In genomic region chr2:241334813-241335212, GRCh38 we compare ENCODE assay signal across 19 cellular contexts.
"Had no signal": no experiment of that assay in that cellular context is flagged by ENCODE, and none has a peak within 500 bp of the region (broad histone marks: within the 10 kb centered on the region; RNA-seq: fewer than 3 reads in every experiment).

No MANE protein-coding gene starts in this region.

- H3K4me1 ChIP-seq: right atrium auricular region had no signal

- H3K27ac Mint-ChIP-seq: activated T-helper 1 cell treated with anti-CD3 and anti-CD28 coated beads, Interleukin-12 subunit alpha, Interleukin-12 subunit beta, Interleukin-2, Interleukin-4 antibody, amounts not matched to agents 30 ng/mL and 10 ng/mL and 1 ng/mL, durations not matched to agents 14 hours and 24 hours and 36 hours; stimulated activated naive CD8-positive, alpha-beta T cell treated with anti-CD3 and anti-CD28 coated beads, Interleukin-15, Interleukin-2, amounts not matched to agents 100 ng/mL and 50 ng/mL, for 24 hours had no signal

- H3K4me3 Mint-ChIP-seq: activated naive CD8-positive, alpha-beta T cell treated with anti-CD3 and anti-CD28 coated beads, Interleukin-2, amount 10 ng/mL, durations not matched to agents 7 days and 5 days; activated T-helper 1 cell treated with anti-CD3 and anti-CD28 coated beads, Interleukin-12 subunit alpha, Interleukin-12 subunit beta, Interleukin-2, Interleukin-4 antibody, amounts not matched to agents 30 ng/mL and 10 ng/mL and 1 ng/mL, durations not matched to agents 14 hours and 24 hours and 36 hours; stimulated activated naive CD8-positive, alpha-beta T cell treated with anti-CD3 and anti-CD28 coated beads, Interleukin-15, Interleukin-2, amounts not matched to agents 100 ng/mL and 50 ng/mL, for 24 hours had no signal

- H3K36me3 ChIP-seq: uterus had no signal

- H3K27ac ChIP-seq: esophagus squamous epithelium, heart right ventricle, left ventricle myocardium inferior, right atrium auricular region, skin epidermis, tibial nerve, uterus had no signal

- ATAC-seq: activated CD4-positive, CD25-positive, alpha-beta regulatory T cell treated with anti-CD3 and anti-CD28 coated beads, Interleukin-2, amount 50 U/mL, for 24 hours; heart right ventricle had no signal

- H3K9me3 ChIP-seq: esophagus squamous epithelium, heart right ventricle, left ventricle myocardium inferior, right atrium auricular region, tibial nerve, uterus had no signal

- DNase-seq: activated CD4-positive, alpha-beta T cell treated with anti-CD3 and anti-CD28 coated beads, Interleukin-2, amount 50 U/mL, for 1 hour; activated CD8-positive, alpha-beta memory T cell treated with anti-CD3 and anti-CD28 coated beads for 24 hours; activated gamma-delta T cell treated with Interleukin-2 at 50 U/mL for 16 hours; activated naive CD8-positive, alpha-beta T cell treated with anti-CD3 and anti-CD28 coated beads, Interleukin-2, amount 10 ng/mL, durations not matched to agents 7 days and 5 days; amygdala; dermis blood vessel endothelial cell; effector memory CD4-positive, alpha-beta T cell; esophagus squamous epithelium; heart right ventricle; left ventricle myocardium inferior; occipital lobe; T1000; uterus had no signal

- H3K27me3 ChIP-seq: esophagus squamous epithelium, heart right ventricle, right atrium auricular region, tibial nerve, uterus had no signal

- H3K4me3 ChIP-seq: esophagus squamous epithelium, heart right ventricle, left ventricle myocardium inferior, right atrium auricular region, skin epidermis, tibial nerve, uterus had no signal

- H3K27me3 Mint-ChIP-seq: activated naive CD8-positive, alpha-beta T cell treated with anti-CD3 and anti-CD28 coated beads, Interleukin-2, amount 10 ng/mL, durations not matched to agents 7 days and 5 days; stimulated activated naive CD8-positive, alpha-beta T cell treated with anti-CD3 and anti-CD28 coated beads, Interleukin-15, Interleukin-2, amounts not matched to agents 100 ng/mL and 50 ng/mL, for 24 hours had no signal

- H3K9me3 Mint-ChIP-seq: activated naive CD8-positive, alpha-beta T cell treated with anti-CD3 and anti-CD28 coated beads, Interleukin-2, amount 10 ng/mL, durations not matched to agents 7 days and 5 days; activated T-helper 1 cell treated with anti-CD3 and anti-CD28 coated beads, Interleukin-12 subunit alpha, Interleukin-12 subunit beta, Interleukin-2, Interleukin-4 antibody, amounts not matched to agents 30 ng/mL and 10 ng/mL and 1 ng/mL, durations not matched to agents 14 hours and 24 hours and 36 hours; stimulated activated naive CD8-positive, alpha-beta T cell treated with anti-CD3 and anti-CD28 coated beads, Interleukin-15, Interleukin-2, amounts not matched to agents 100 ng/mL and 50 ng/mL, for 24 hours had no signal
